In the genomic region with DNA sequence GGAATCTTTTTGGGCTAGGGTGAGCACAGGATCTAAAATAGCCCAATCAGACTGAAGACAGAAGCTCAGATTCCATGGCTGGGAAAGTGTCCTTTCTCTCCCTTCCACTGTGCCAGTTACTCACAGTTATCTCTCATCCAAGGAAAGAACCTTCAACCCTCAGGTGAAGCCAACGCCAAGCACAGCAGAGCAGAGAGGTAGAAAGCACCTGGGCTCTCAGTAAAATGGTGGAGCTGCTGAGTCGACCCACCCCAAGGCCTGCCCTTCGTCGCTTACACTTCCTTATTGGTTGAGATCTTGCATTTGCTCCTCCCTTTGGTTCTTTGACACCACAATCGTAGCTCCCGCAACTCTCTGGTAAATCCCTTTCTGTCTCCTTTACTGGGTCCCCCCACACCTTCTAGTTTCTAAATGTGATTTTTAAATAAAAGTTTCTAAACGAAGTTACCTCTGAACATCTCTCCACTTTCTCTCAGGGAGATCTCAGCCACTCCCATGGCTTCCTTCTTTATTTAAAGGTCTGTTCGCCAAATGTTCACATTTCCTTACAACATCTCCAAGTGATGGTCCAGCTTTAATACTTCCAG, we compare ENCODE assay signal across 7 cellular contexts. TPM values are rescaled to one million over a fixed set of nuclear protein-coding genes. Genes with fewer than 3 reads are reported as not detected.
DNase-seq lines count a peak whose midpoint lies in the region; ATAC-seq, FAIRE-seq and TF ChIP-seq lines count a peak whose summit lies in the region.

No MANE protein-coding gene starts in this region.

- BruUV-seq in HepG2 (replicated peaks; lab: Mats Ljungman, UMichigan): no TSS peak

- no peak overlapping the region for H3K27ac Mint-ChIP-seq in neural progenitor cell

- TF ChIP-seq EP300 in HepG2 (IDR thresholded peaks at IDR 0.05; ENCODE audit: low read depth in 2 of 2, low read length in 2 of 2): no peak
- no peak for TF ChIP-seq EP300 in HepG2 (CRISPR knock-in tag; IDR thresholded peaks at IDR 0.05; ENCODE audit: borderline replicate concordance)

- peak overlapping the region; percentile 69 for H3K27ac ChIP-seq in OCI-LY1 (ENCODE audit: low read depth, low read length, poor library complexity, severe bottlenecking)
- no peak overlapping the region for H3K27ac ChIP-seq in HepG2 (ENCODE audit: extremely low read length, insufficient read depth, low read length)
- no peak overlapping the region for H3K27ac ChIP-seq in neural progenitor cell

- no peaks in the 10 kb centered on the region for H3K79me2 ChIP-seq in OCI-LY1 (ENCODE audit: insufficient read depth, low read length)
- peaks cover 23% of the 10 kb centered on the region for H3K79me2 ChIP-seq in HepG2 (ENCODE audit: insufficient read depth, low read length)
- no peaks in the 10 kb centered on the region for H3K79me2 ChIP-seq in neural progenitor cell (ENCODE audit: low read depth)

- WGBS in HepG2 (ENCODE audit: low lambda C conversion rate): 48% methylated on average over 8 of the region's 8 CpGs

- H3K4me1 ChIP-seq in OCI-LY1 (ENCODE audit: insufficient read depth, low read length, severe bottlenecking) (peaks cover 25% of the 10 kb centered on the region), HepG2 (ENCODE audit: insufficient read depth, low read length) (peaks cover 93% of the 10 kb centered on the region), neural progenitor cell (peaks cover 3% of the 10 kb centered on the region)

- no peak overlapping the region for H3K4me3 Mint-ChIP-seq in neural progenitor cell

- H3K9me3 ChIP-seq in OCI-LY1 (ENCODE audit: low read length): no peaks in the 10 kb centered on the region
- H3K9me3 ChIP-seq in HepG2 (ENCODE audit: low read length): no peaks in the 10 kb centered on the region
- H3K9me3 ChIP-seq in neural progenitor cell (ENCODE audit: low read depth): no peaks in the 10 kb centered on the region

- TF ChIP-seq CTCF in OCI-LY1 (IDR thresholded peaks at IDR 0.05; ENCODE audit: low read length): no peak
- TF ChIP-seq CTCF in HepG2 (CRISPR knock-in tag; IDR thresholded peaks at IDR 0.05): no peak
- no peak for TF ChIP-seq CTCF in neural progenitor cell (IDR thresholded peaks at IDR 0.05)

- H3K9ac ChIP-seq in OCI-LY1 (ENCODE audit: low read length) (peak overlapping the region; percentile 67), HepG2 (ENCODE audit: insufficient read depth, low read depth, low read length) (peak overlapping the region; percentile 54), neural progenitor cell (no peak overlapping the region)

- H3K4me1 Mint-ChIP-seq in neural progenitor cell: peaks cover 19% of the 10 kb centered on the region

- ATAC-seq in GM18870 (IDR thresholded peaks at IDR 0.05; ENCODE audit: unreplicated experiment): peak; percentile 46
- ATAC-seq in HG02623 (IDR thresholded peaks at IDR 0.05; ENCODE audit: unreplicated experiment): peak; percentile 51
- peak; percentile 42 for ATAC-seq in HepG2

- intact Hi-C loops in HepG2 (cut with micrococcal nuclease; ENCODE audit: unreplicated experiment): no loop called here

- H3K4me3 ChIP-seq in OCI-LY1 (ENCODE audit: low read depth, low read length, poor library complexity, severe bottlenecking) (peak overlapping the region; percentile 78), HepG2 (replicated peaks in 1 of 3; ENCODE audit: insufficient read depth in 1 of 3, low read depth in 2 of 3, low read length in 3 of 3) (peak overlapping the region; percentile 42 to 65 (median 48)), neural progenitor cell (no peak overlapping the region)

- peaks cover 3% of the 10 kb centered on the region for H3K27me3 Mint-ChIP-seq in neural progenitor cell (ENCODE audit: insufficient read depth, low read depth)

- no peaks in the 10 kb centered on the region for H3K9me3 Mint-ChIP-seq in neural progenitor cell

- CTCF ChIA-PET in HepG2 (lab: Yijun Ruan, JAX; ENCODE audit: low intra/inter-chr PET ratio, low total read pairs): no interaction called here

- POLR2A ChIA-PET in HepG2 (lab: Yijun Ruan, JAX): interaction anchor here (0.7 to 10.6 kb wide), 11 partner anchors 10 to 86 kb away, joined by 3 to 100 read pairs (median 4); partner anchors contain the start of gene SLC30A1

- no peaks in the 10 kb centered on the region for H3K36me3 Mint-ChIP-seq in neural progenitor cell

- H3K4me2 ChIP-seq in OCI-LY1 (ENCODE audit: low read length): peak overlapping the region; percentile 84
- peak overlapping the region; percentile 68 for H3K4me2 ChIP-seq in HepG2 (ENCODE audit: low read depth, low read length)
- H3K4me2 ChIP-seq in neural progenitor cell: no peak overlapping the region

- in situ Hi-C loops in HepG2 (cut with HindIII; ENCODE audit: extremely low pct_ligation_motif_present, low pct_unique_long_range_greater_than_20kb): no loop called here

- FAIRE-seq in HepG2 (lab: Jason Lieb, UNC): peak; percentile 62

- H3K27me3 ChIP-seq in OCI-LY1 (ENCODE audit: insufficient read depth, low read length) (no peaks in the 10 kb centered on the region), HepG2 (ENCODE audit: control insufficient read depth in 1 of 2, insufficient read depth in 2 of 2, low read length in 2 of 2) (no peaks in the 10 kb centered on the region), neural progenitor cell (no peaks in the 10 kb centered on the region)

- no peaks in the 10 kb centered on the region for H3K9me2 ChIP-seq in OCI-LY1 (ENCODE audit: low read depth, low read length)

- DNase-seq in HepG2 (ENCODE audit: low spot score) (peak; percentile 53), NCI-H1436 (lab: John Stamatoyannopoulos, UW) (no peak), NCI-H69 (lab: John Stamatoyannopoulos, UW) (no peak), neural progenitor cell (ENCODE audit: low spot score) (no peak)

- no peaks in the 10 kb centered on the region for H4K20me1 ChIP-seq in OCI-LY1 (ENCODE audit: insufficient read depth, low read length)
- H4K20me1 ChIP-seq in HepG2 (ENCODE audit: insufficient read depth, low read length): no peaks in the 10 kb centered on the region
- no peaks in the 10 kb centered on the region for H4K20me1 ChIP-seq in neural progenitor cell (ENCODE audit: low read depth)

- H2AFZ ChIP-seq in OCI-LY1 (ENCODE audit: low read length) (peak overlapping the region; percentile 99), HepG2 (ENCODE audit: low read length) (no peak overlapping the region), neural progenitor cell (replicated peaks) (no peak overlapping the region)

- H3K36me3 ChIP-seq in OCI-LY1 (ENCODE audit: insufficient read depth, low read length) (no peaks in the 10 kb centered on the region; the same call in 1 of the 2 replicates), HepG2 (replicated peaks in 1 of 2; ENCODE audit: control insufficient read depth in 1 of 2, insufficient read depth in 2 of 2, low read length in 2 of 2) (no peaks in the 10 kb centered on the region), neural progenitor cell (no peaks in the 10 kb centered on the region)

- no peak for TF ChIP-seq RAD21 in HepG2 (CRISPR knock-in tag; IDR thresholded peaks at IDR 0.05)

- no peaks in the 10 kb centered on the region for H3F3A ChIP-seq in OCI-LY1 (ENCODE audit: insufficient read depth, low read length)
- H3F3A ChIP-seq in neural progenitor cell (ENCODE audit: low read depth): no peaks in the 10 kb centered on the region

- TF ChIP-seq POLR2A in HepG2 (IDR thresholded peaks at IDR 0.05; ENCODE audit: insufficient read depth in 1 of 2, low read depth in 2 of 2, low read length in 2 of 2): peak; percentile 28 to 74; a peak in 3 of 4 replicates

TF ChIP-seq in HepG2, 621 proteins besides CTCF, POLR2A, EP300 and RAD21 (continues in another document):
- TF ChIP-seq GATAD2A (CRISPR knock-in tag; IDR thresholded peaks at IDR 0.05) (no peak), ZNF792 (CRISPR knock-in tag; IDR thresholded peaks at IDR 0.05) (no peak), ZNF431 (CRISPR knock-in tag; IDR thresholded peaks at IDR 0.05; ENCODE audit: borderline replicate concordance, low read depth) (0 out of 2 replicates have a peak, but pooled peaks have one; percentile 55), THAP11 (CRISPR knock-in tag; IDR thresholded peaks at IDR 0.05) (no peak), MTA3 (CRISPR knock-in tag; IDR thresholded peaks at IDR 0.05) (no peak)
- TF ChIP-seq, protein P1, sequence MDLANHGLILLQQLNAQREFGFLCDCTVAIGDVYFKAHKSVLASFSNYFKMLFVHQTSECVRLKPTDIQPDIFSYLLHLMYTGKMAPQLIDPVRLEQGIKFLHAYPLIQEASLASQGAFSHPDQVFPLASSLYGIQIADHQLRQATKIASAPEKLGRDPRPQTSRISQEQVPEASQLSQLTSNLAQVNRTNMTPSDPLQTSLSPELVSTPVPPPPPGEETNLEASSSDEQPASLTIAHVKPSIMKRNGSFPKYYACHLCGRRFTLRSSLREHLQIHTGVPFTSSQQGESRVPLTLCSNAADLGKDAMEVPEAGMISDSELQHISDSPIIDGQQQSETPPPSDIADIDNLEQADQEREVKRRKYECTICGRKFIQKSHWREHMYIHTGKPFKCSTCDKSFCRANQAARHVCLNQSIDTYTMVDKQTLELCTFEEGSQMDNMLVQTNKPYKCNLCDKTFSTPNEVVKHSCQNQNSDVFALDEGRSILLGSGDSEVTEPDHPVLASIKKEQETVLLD (CRISPR knock-in tag; IDR thresholded peaks at IDR 0.05; ENCODE audit: low read depth): no peak

RNA-seq across cellular contexts. Expression of gene SLC30A1, which starts 27.5 kb away (rescaled TPM):
- total RNA-seq in HepG2 (2016; rRNA removed; fragmentation: Illumina TruSeq; extraction: Trizol): 24.4 and 26.8 TPM in 2 replicates
- 3.1 and 3.8 TPM in 2 replicates for total RNA-seq in HepG2 (2016; cell fraction: cytosol; rRNA removed; fragmentation: Illumina TruSeq; extraction: Trizol; ENCODE audit: low read depth)
- 25.5 and 28.3 TPM in 2 replicates for total RNA-seq in HepG2 (2016; cell fraction: insoluble cytoplasmic fraction; rRNA removed; fragmentation: Illumina TruSeq; extraction: Trizol)
- 15.5 and 17.6 TPM in 2 replicates for total RNA-seq in HepG2 (2016; cell fraction: membrane; rRNA removed; fragmentation: Illumina TruSeq; extraction: Trizol)
- total RNA-seq in HepG2 (2016; cell fraction: nucleus; rRNA removed; fragmentation: Illumina TruSeq; extraction: Trizol): 49.0 and 51.0 TPM in 2 replicates
- 5.8 and 5.9 TPM in 2 replicates for polyA plus RNA-seq in HepG2 (2011; rRNA removed)
- polyA plus RNA-seq in HepG2 (2011; cell fraction: cytosol; rRNA removed): 3.5 and 4.9 TPM in 2 replicates
- polyA plus RNA-seq in HepG2 (2011; cell fraction: nucleus; rRNA removed): 4.2 and 5.1 TPM in 2 replicates
- 18.3 and 19.9 TPM in 2 replicates for polyA plus RNA-seq in HepG2 (2012)
- 2.5 and 2.6 TPM in 2 replicates for polyA plus RNA-seq in HepG2 (2016; cell fraction: cytosol; fragmentation: Illumina TruSeq; extraction: Trizol; ENCODE audit: low read depth)
- 19.7 and 25.1 TPM in 2 replicates for polyA plus RNA-seq in HepG2 (2016; cell fraction: insoluble cytoplasmic fraction; fragmentation: Illumina TruSeq; extraction: Trizol; ENCODE audit: low read depth)
- 6.2 and 6.7 TPM in 2 replicates for polyA plus RNA-seq in HepG2 (2016; cell fraction: membrane; fragmentation: Illumina TruSeq; extraction: Trizol; ENCODE audit: low read depth)
- 53.6 and 54.2 TPM in 2 replicates for polyA plus RNA-seq in HepG2 (2016; cell fraction: nucleus; fragmentation: Illumina TruSeq; extraction: Trizol; ENCODE audit: insufficient read depth, low read depth)
- 9.6 and 24.6 TPM in 2 replicates for polyA minus RNA-seq in HepG2 (2011; rRNA and poly(A)+ RNA removed; ENCODE audit: low replicate concordance)
- polyA minus RNA-seq in HepG2 (2011; cell fraction: cytosol; rRNA and poly(A)+ RNA removed): 10.8 and 15.0 TPM in 2 replicates
- 14.9 and 15.0 TPM in 2 replicates for polyA minus RNA-seq in HepG2 (2011; cell fraction: nucleus; rRNA and poly(A)+ RNA removed)
- total RNA-seq in neural progenitor cell (ENCODE audit: low replicate concordance): 4.8 and 7.1 TPM in 2 replicates
